In the genomic region with DNA sequence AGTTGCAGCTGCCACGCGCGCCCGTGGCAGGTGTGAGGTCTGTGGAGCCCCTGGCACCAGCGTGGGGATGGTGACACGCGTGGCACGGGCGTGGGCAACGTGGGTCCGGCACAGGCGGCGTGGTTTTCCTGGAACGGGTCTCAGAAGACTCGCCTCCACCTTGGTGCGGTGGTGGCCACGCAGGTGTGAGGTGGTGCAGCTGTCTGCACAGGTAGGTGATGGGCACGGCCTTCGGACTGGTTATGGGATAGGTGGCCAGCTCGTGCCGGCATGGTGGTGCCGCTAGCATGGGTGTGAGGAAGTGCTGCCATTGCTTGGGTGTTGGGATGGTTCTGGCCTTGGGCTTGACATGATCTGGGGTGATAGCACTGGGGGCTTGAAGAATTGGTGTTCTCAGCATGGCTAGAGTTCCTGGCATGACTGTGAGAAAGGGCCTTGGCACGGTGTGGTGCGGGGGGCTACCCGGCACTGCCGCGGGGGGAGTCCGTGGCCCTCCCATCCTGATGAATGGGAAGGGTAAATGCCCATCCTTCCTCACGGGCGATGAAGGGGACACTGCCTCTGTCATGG, we compare ENCODE assay signal across 8 cellular contexts. TPM values are rescaled to one million over a fixed set of nuclear protein-coding genes. Genes with fewer than 3 reads are reported as not detected.
DNase-seq lines count a peak whose midpoint lies in the region; ATAC-seq, FAIRE-seq and TF ChIP-seq lines count a peak whose summit lies in the region.

No MANE protein-coding gene starts in this region.

- in situ Hi-C loops in K562 (cut with MboI), result loop anchor here (5.0 kb wide), 1 partner anchor 57 kb away; no protein-coding TSS in a partner anchor

- CTCF ChIA-PET in activated CD8-positive, alpha-beta T cell treated with anti-CD3 and anti-CD28 coated beads for 36 hours (lab: Charles Lee), result interaction anchor here (0.6 to 5.7 kb wide), 3 partner anchors 14 to 53 kb away, joined by 3 to 67 read pairs (median 5); no protein-coding TSS in a partner anchor
- CTCF ChIA-PET in activated CD8-positive, alpha-beta T cell treated with anti-CD3 and anti-CD28 coated beads, Interleukin-2, amount 10 ng/mL, durations not matched to agents 7 days and 5 days (lab: Charles Lee), result interaction anchor here (1.1 to 6.3 kb wide), 4 partner anchors 10 to 52 kb away, joined by 3 to 44 read pairs (median 3); no protein-coding TSS in a partner anchor
- CTCF ChIA-PET in K562 (lab: Yijun Ruan, JAX; ENCODE audit: low intra/inter-chr PET ratio), result interaction anchor here (0.6 to 2.3 kb wide), 3 partner anchors 52 to 223 kb away, joined by 3 to 17 read pairs (median 4); no protein-coding TSS in a partner anchor

- no TSS peak for BruUV-seq in K562 (replicated peaks; lab: Mats Ljungman, UMichigan)

- H3K9me3 Mint-ChIP-seq in activated CD8-positive, alpha-beta T cell treated with anti-CD3 and anti-CD28 coated beads for 36 hours, result no peaks in the 10 kb centered on the region
- H3K9me3 Mint-ChIP-seq in activated CD8-positive, alpha-beta T cell treated with anti-CD3 and anti-CD28 coated beads, Interleukin-2, amount 10 ng/mL, durations not matched to agents 7 days and 5 days (ENCODE audit: insufficient read depth), result no peaks in the 10 kb centered on the region

- no peak for FAIRE-seq in K562 (lab: Jason Lieb, UNC)

- H2AFZ ChIP-seq in K562 (ENCODE audit: low read depth, low read length), result no peak overlapping the region

- H3K9me3 ChIP-seq in K562 (replicated peaks; ENCODE audit: control insufficient read depth, insufficient read depth, low read depth, low read length), result no peaks in the 10 kb centered on the region
- H3K9me3 ChIP-seq in right lobe of liver, result no peaks in the 10 kb centered on the region
- no peaks in the 10 kb centered on the region for H3K9me3 ChIP-seq in thymus (ENCODE audit: control insufficient read depth)

- H3K9me1 ChIP-seq in K562 (ENCODE audit: control insufficient read depth, insufficient read depth, low read length), result no peaks in the 10 kb centered on the region

- H3K4me1 Mint-ChIP-seq in activated CD8-positive, alpha-beta T cell treated with anti-CD3 and anti-CD28 coated beads for 36 hours (ENCODE audit: low read depth), result peaks cover 3% of the 10 kb centered on the region
- peaks cover 4% of the 10 kb centered on the region for H3K4me1 Mint-ChIP-seq in activated CD8-positive, alpha-beta T cell treated with anti-CD3 and anti-CD28 coated beads, Interleukin-2, amount 10 ng/mL, durations not matched to agents 7 days and 5 days (ENCODE audit: low read depth)

- no peak for TF ChIP-seq RAD21 in K562 (CRISPR knock-in tag; conservative IDR thresholded peaks at IDR 0.05 in 1 of 2, IDR thresholded peaks at IDR 0.05 in 1 of 2)

- POLR2A ChIA-PET in activated CD8-positive, alpha-beta T cell treated with anti-CD3 and anti-CD28 coated beads for 36 hours (lab: Charles Lee), result interaction anchor here (2.0 kb wide), 1 partner anchor 10 kb away, joined by 7 read pairs; no protein-coding TSS in a partner anchor
- POLR2A ChIA-PET in activated CD8-positive, alpha-beta T cell treated with anti-CD3 and anti-CD28 coated beads, Interleukin-2, amount 10 ng/mL, durations not matched to agents 7 days and 5 days (lab: Charles Lee), result no interaction called here
- POLR2A ChIA-PET in K562 (lab: Yijun Ruan, JAX), result interaction anchor here (0.5 to 0.6 kb wide), 2 partner anchors 19 to 55 kb away, joined by 3 read pairs; no protein-coding TSS in a partner anchor

- peaks cover 50 to 84% of the 10 kb centered on the region in 2 experiments for H3K27me3 ChIP-seq in K562 (ENCODE audit: control insufficient read depth in 2 of 2, insufficient read depth in 2 of 2, low read length in 2 of 2)
- H3K27me3 ChIP-seq in right lobe of liver, result no peaks in the 10 kb centered on the region
- H3K27me3 ChIP-seq in thymus (ENCODE audit: control insufficient read depth, insufficient read depth), result peaks cover 31% of the 10 kb centered on the region

- H3K36me3 ChIP-seq in K562 (ENCODE audit: control insufficient read depth, insufficient read depth, low read length) (no peaks in the 10 kb centered on the region), right lobe of liver (no peaks in the 10 kb centered on the region), thymus (ENCODE audit: control insufficient read depth, insufficient read depth) (no peaks in the 10 kb centered on the region)

- peaks cover 0 to 16% of the 10 kb centered on the region in 2 experiments; a peak in 3 of 5 replicates for H3K4me1 ChIP-seq in K562 (replicated peaks in 1 of 2; ENCODE audit: control insufficient read depth in 2 of 2, insufficient read depth in 2 of 2, low read length in 2 of 2)
- no peaks in the 10 kb centered on the region for H3K4me1 ChIP-seq in right lobe of liver
- H3K4me1 ChIP-seq in thymus (ENCODE audit: control insufficient read depth, insufficient read depth, low read length), result peaks cover 3% of the 10 kb centered on the region

- no peaks in the 10 kb centered on the region for H3K79me2 ChIP-seq in K562 (ENCODE audit: control insufficient read depth, insufficient read depth, low read length)

- peaks cover 14% of the 10 kb centered on the region for H4K20me1 ChIP-seq in K562 (replicated peaks; ENCODE audit: control insufficient read depth, insufficient read depth, low read length)

- TF ChIP-seq EP300 in K562 (IDR thresholded peaks at IDR 0.05; ENCODE audit: low read length), result no peak

- H3K27ac ChIP-seq in K562 (ENCODE audit: extremely low read depth, low read depth, low read length), result no peak overlapping the region
- no peak overlapping the region for H3K27ac ChIP-seq in right lobe of liver
- no peak overlapping the region for H3K27ac ChIP-seq in thymus (ENCODE audit: low read depth)

- H3K4me2 ChIP-seq in K562 (ENCODE audit: insufficient read depth, low read length), result no peak overlapping the region

- ATAC-seq in activated CD8-positive, alpha-beta T cell treated with anti-CD3 and anti-CD28 coated beads for 36 hours, result no peak
- no peak for ATAC-seq in activated CD8-positive, alpha-beta T cell treated with anti-CD3 and anti-CD28 coated beads, Interleukin-2, amount 10 ng/mL, durations not matched to agents 7 days and 5 days
- ATAC-seq in K562 (no peak), right lobe of liver (no peak), GM21717 (IDR thresholded peaks at IDR 0.05; ENCODE audit: unreplicated experiment) (no peak)

- peaks cover 30% of the 10 kb centered on the region for H3K27me3 Mint-ChIP-seq in activated CD8-positive, alpha-beta T cell treated with anti-CD3 and anti-CD28 coated beads for 36 hours
- H3K27me3 Mint-ChIP-seq in activated CD8-positive, alpha-beta T cell treated with anti-CD3 and anti-CD28 coated beads, Interleukin-2, amount 10 ng/mL, durations not matched to agents 7 days and 5 days (ENCODE audit: low read depth), result peaks cover 30% of the 10 kb centered on the region

- intact Hi-C loops in activated CD8-positive, alpha-beta T cell treated with anti-CD3 and anti-CD28 coated beads for 36 hours (cut with micrococcal nuclease), result no loop called here
- intact Hi-C loops in K562 (cut with micrococcal nuclease), result loop anchor here (2.0 kb wide), 1 partner anchor 52 kb away; no protein-coding TSS in a partner anchor
- intact Hi-C loops in right lobe of liver (cut with DNase I), result no loop called here

- H3K9ac ChIP-seq in K562 (ENCODE audit: insufficient read depth in 1 of 2, low read depth in 2 of 2, low read length in 2 of 2), result peak overlapping the region in 1 of 2 experiments; percentile 77; a peak in 2 of 4 replicates

- no peaks in the 10 kb centered on the region for H3K36me3 Mint-ChIP-seq in activated CD8-positive, alpha-beta T cell treated with anti-CD3 and anti-CD28 coated beads for 36 hours (ENCODE audit: low read depth)
- no peaks in the 10 kb centered on the region for H3K36me3 Mint-ChIP-seq in activated CD8-positive, alpha-beta T cell treated with anti-CD3 and anti-CD28 coated beads, Interleukin-2, amount 10 ng/mL, durations not matched to agents 7 days and 5 days (ENCODE audit: low read depth)

- H3K27ac Mint-ChIP-seq in activated CD8-positive, alpha-beta T cell treated with anti-CD3 and anti-CD28 coated beads for 36 hours, result no peak overlapping the region
- H3K27ac Mint-ChIP-seq in activated CD8-positive, alpha-beta T cell treated with anti-CD3 and anti-CD28 coated beads, Interleukin-2, amount 10 ng/mL, durations not matched to agents 7 days and 5 days, result no peak overlapping the region

- no peak for TF ChIP-seq POLR2A in K562 (conservative IDR thresholded peaks at IDR 0.05)
- TF ChIP-seq POLR2A in right lobe of liver (IDR thresholded peaks at IDR 0.05), result no peak

- H3K4me3 ChIP-seq in K562 (peak overlapping the region; percentile 33; the same call in 1 of the 2 replicates), right lobe of liver (peak overlapping the region; percentile 21 to 51 (median 29)), thymus (ENCODE audit: low read length) (peak overlapping the region; percentile 48)

- H3K4me3 Mint-ChIP-seq in activated CD8-positive, alpha-beta T cell treated with anti-CD3 and anti-CD28 coated beads for 36 hours, result peak overlapping the region; percentile 40
- no peak overlapping the region for H3K4me3 Mint-ChIP-seq in activated CD8-positive, alpha-beta T cell treated with anti-CD3 and anti-CD28 coated beads, Interleukin-2, amount 10 ng/mL, durations not matched to agents 7 days and 5 days

- no peak for TF ChIP-seq CTCF in activated CD8-positive, alpha-beta T cell treated with anti-CD3 and anti-CD28 coated beads for 36 hours (IDR thresholded peaks at IDR 0.05)
- TF ChIP-seq CTCF in K562 (IDR thresholded peaks at IDR 0.05 in 2 of 3, conservative IDR thresholded peaks at IDR 0.05 in 1 of 3; ENCODE audit: insufficient read depth in 2 of 3, low read depth in 1 of 3, low read length in 3 of 3), result no peak
- no peak for TF ChIP-seq CTCF in right lobe of liver (IDR thresholded peaks at IDR 0.05)

- no peak for DNase-seq in activated CD8-positive, alpha-beta T cell treated with anti-CD3 and anti-CD28 coated beads for 36 hours
- no peak for DNase-seq in activated CD8-positive, alpha-beta T cell treated with anti-CD3 and anti-CD28 coated beads, Interleukin-2, amount 10 ng/mL, durations not matched to agents 7 days and 5 days
- DNase-seq in K562 (ENCODE audit: extremely low read depth in 1 of 4, low spot score in 3 of 4), result no peak
- no peak for DNase-seq in right lobe of liver
- no peak for DNase-seq in Kasumi-1 (lab: John Stamatoyannopoulos, UW)
- no peak for DNase-seq in LoVo (ENCODE audit: low spot score)

- 39% methylated on average over 18 of the region's 30 CpGs for WGBS in K562 (ENCODE audit: insufficient coverage, low coverage, missing lambda C conversion rate)
- WGBS in right lobe of liver (ENCODE audit: insufficient coverage, low coverage, low lambda C conversion rate, missing lambda C conversion rate), result no CpG with 5 or more reads among the region's 30 CpGs
- WGBS in thymus, result 55% methylated on average over 30 of the region's 30 CpGs

RNA-seq across cellular contexts. Expression of a gene that starts 0.5 kb away (rescaled TPM):
- under 1 TPM in 1 of 2 experiments, not detected in 1; 0.05 TPM for total RNA-seq in activated CD8-positive, alpha-beta T cell treated with anti-CD3 and anti-CD28 coated beads for 36 hours
- total RNA-seq in activated CD8-positive, alpha-beta T cell treated with anti-CD3 and anti-CD28 coated beads, Interleukin-2, amount 10 ng/mL, durations not matched to agents 7 days and 5 days, result under 1 TPM in 1 of 2 experiments, not detected in 1; 0.05 TPM
- 0.16 and 1.5 TPM in 2 replicates for total RNA-seq in K562 (2011; cell fraction: chromatin; rRNA removed; ENCODE audit: low replicate concordance)
- total RNA-seq in K562 (2011; cell fraction: nucleolus; rRNA removed), result 0.66 and 0.67 TPM in 2 replicates
- total RNA-seq in K562 (2011; cell fraction: nucleoplasm; rRNA removed), result 0.22 and 0.84 TPM in 2 replicates
- 0.08 TPM in 1 of 2 replicates, not detected in the other for total RNA-seq in K562 (2014; rRNA removed)
- not detected in 2 replicates for total RNA-seq in K562 (2014; rRNA removed; fragmentation: Illumina TruSeq; extraction: Trizol)
- 0.04 TPM in 2 replicates for total RNA-seq in K562 (2015; rRNA removed; fragmentation: Illumina TruSeq; extraction: Trizol)
- 0.13 and 0.16 TPM in 2 replicates for total RNA-seq in K562 (2021)
- polyA plus RNA-seq in K562 (2011; rRNA removed), result 0.07 TPM in 2 replicates
- polyA plus RNA-seq in K562 (2011; cell fraction: cytosol; rRNA removed), result 0.09 and 0.22 TPM in 2 replicates
- 0.18 and 0.51 TPM in 2 replicates for polyA plus RNA-seq in K562 (2011; cell fraction: nucleus; rRNA removed)
- polyA plus RNA-seq in K562 (2012), result 0.09 and 0.14 TPM in 2 replicates
- polyA plus RNA-seq in K562 (2014; fragmentation: Illumina TruSeq; extraction: Trizol), result 0.04 and 0.11 TPM in 2 replicates
- polyA plus RNA-seq in K562 (2014; fragmentation: Nextera tagmentation; extraction: Ambion mirVana), result not detected
- polyA plus RNA-seq in K562 (2014; rRNA removed), result 0.03 and 0.07 TPM in 2 replicates
- polyA minus RNA-seq in K562 (2011; rRNA and poly(A)+ RNA removed), result 0.06 and 0.21 TPM in 2 replicates
- polyA minus RNA-seq in K562 (2011; cell fraction: cytosol; rRNA and poly(A)+ RNA removed), result 0.18 and 0.29 TPM in 2 replicates
- 0.22 and 0.67 TPM in 2 replicates for polyA minus RNA-seq in K562 (2011; cell fraction: nucleus; rRNA and poly(A)+ RNA removed)
- 1 to 10 TPM in 2 of 6 experiments, under 1 TPM in 4; 0.33 to 5.5 (median 0.79) TPM for total RNA-seq in right lobe of liver
- polyA plus RNA-seq in thymus, result 0.43 TPM
